8 cellular contexts compared by ENCODE assay signal in the genomic region with DNA sequence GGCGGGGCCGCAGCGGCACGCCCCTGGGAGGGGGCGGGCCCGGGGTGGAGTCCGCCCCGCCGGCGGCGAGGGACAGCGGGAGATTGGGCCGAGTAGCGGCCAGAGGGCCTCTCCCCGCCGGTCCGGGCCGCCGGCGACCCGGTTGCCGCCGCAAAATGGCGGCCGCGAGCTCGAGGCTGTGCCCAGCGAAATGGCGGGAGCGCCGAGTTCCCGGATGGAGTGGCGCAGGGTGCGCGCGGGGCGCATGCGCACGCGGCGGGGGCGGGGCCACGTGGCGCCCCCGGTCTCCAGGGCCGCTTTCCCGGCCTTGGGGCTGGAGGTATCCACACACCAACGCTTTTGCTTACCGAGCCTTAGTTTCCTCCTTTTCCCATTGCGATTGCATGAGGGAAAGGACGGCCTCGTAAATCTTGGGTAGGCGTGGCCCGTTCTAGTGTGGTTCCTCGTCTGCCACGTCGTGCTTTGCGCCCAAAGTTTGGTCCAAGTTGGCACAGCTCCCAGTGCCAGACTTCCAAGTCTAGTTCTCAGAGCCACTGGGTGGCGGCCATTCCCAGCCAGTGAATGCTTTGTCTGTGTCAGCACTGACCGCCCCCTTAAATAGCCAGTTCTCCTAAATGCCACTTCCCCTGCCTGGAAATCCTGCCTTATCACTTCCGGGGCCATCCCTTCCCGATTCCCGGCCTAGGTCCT. TPM values are rescaled to one million over a fixed set of nuclear protein-coding genes. Genes with fewer than 3 reads are reported as not detected.
DNase-seq lines count a peak whose midpoint lies in the region; ATAC-seq and TF ChIP-seq lines count a peak whose summit lies in the region.

No MANE protein-coding gene starts in this region.

- POLR2A ChIA-PET in PC-9 (lab: Charles Lee; ENCODE audit: unreplicated experiment), result interaction anchor here (0.6 to 1.3 kb wide), 9 partner anchors 16 to 592 kb away, joined by 4 to 23 read pairs (median 8); a partner anchor contains a TSS
- POLR2A ChIA-PET in naive thymus-derived CD4-positive, alpha-beta T cell (lab: Charles Lee), result interaction anchor here (0.6 to 14.9 kb wide), 59 partner anchors 8 to 1206 kb away, joined by 3 to 366 read pairs (median 4); a partner anchor contains a TSS

- peak overlapping the region; percentile 82 for H3K27ac ChIP-seq in PC-9
- H3K27ac ChIP-seq in naive thymus-derived CD4-positive, alpha-beta T cell (ENCODE audit: low read depth, low read length), result peak overlapping the region; percentile 82
- peak overlapping the region; percentile 92 to 100 (median 100) for H3K27ac ChIP-seq in stomach

- H3K36me3 Mint-ChIP-seq in Calu3 (ENCODE audit: insufficient read depth, unreplicated experiment), result peaks cover 86% of the 10 kb centered on the region
- peaks cover 0 to 37% (median 23%) of the 10 kb centered on the region in 5 donors for H3K36me3 Mint-ChIP-seq in naive thymus-derived CD4-positive, alpha-beta T cell

- no peak for TF ChIP-seq POLR2A in stomach (IDR thresholded peaks at IDR 0.05)

- no peaks in the 10 kb centered on the region for H3K9me3 Mint-ChIP-seq in Calu3 (ENCODE audit: low read depth, unreplicated experiment)
- H3K9me3 Mint-ChIP-seq in naive thymus-derived CD4-positive, alpha-beta T cell, result peaks cover 0 to 11% (median 0%) of the 10 kb centered on the region in 11 donors

- CTCF ChIA-PET in Calu3 (lab: Charles Lee), result interaction anchor here (0.6 to 1.6 kb wide), 4 partner anchors 21 to 195 kb away, joined by 3 to 37 read pairs (median 4); a partner anchor contains a TSS
- CTCF ChIA-PET in PC-9 (lab: Charles Lee), result interaction anchor here (1.0 to 5.0 kb wide), 2 partner anchors 25 to 186 kb away, joined by 5 to 76 read pairs; no protein-coding TSS in a partner anchor
- CTCF ChIA-PET in naive thymus-derived CD4-positive, alpha-beta T cell (lab: Charles Lee), result interaction anchor here (0.8 to 5.1 kb wide), 7 partner anchors 10 to 773 kb away, joined by 3 to 164 read pairs (median 4); a partner anchor contains a TSS

- no peaks in the 10 kb centered on the region for H3K27me3 Mint-ChIP-seq in Calu3 (ENCODE audit: unreplicated experiment)
- peaks cover 0 to 6% (median 0%) of the 10 kb centered on the region in 5 donors for H3K27me3 Mint-ChIP-seq in naive thymus-derived CD4-positive, alpha-beta T cell

- WGBS in stomach, 5 donors, result 0 to 1% (median 0%) methylated on average over 21 to 63 of the region's 63 CpGs

- no peaks in the 10 kb centered on the region for H3K27me3 ChIP-seq in PC-9 (ENCODE audit: insufficient read depth, low read depth)
- H3K27me3 ChIP-seq in naive thymus-derived CD4-positive, alpha-beta T cell (ENCODE audit: control insufficient read depth in 2 of 2, insufficient read depth in 2 of 2, low read length in 2 of 2), result no peaks in the 10 kb centered on the region
- H3K27me3 ChIP-seq in stomach, result no peaks in the 10 kb centered on the region

- H2AFZ ChIP-seq in PC-9, result no peak overlapping the region

- intact Hi-C loops in Calu3 (cut with micrococcal nuclease; ENCODE audit: unreplicated experiment), result no loop called here
- intact Hi-C loops in PC-9 (cut with micrococcal nuclease; ENCODE audit: unreplicated experiment), result no loop called here
- intact Hi-C loops in naive thymus-derived CD4-positive, alpha-beta T cell (cut with micrococcal nuclease), result loop anchor here (1.0 to 10.0 kb wide), 7 partner anchors 8 to 585 kb away; a partner anchor contains a TSS
- intact Hi-C loops in stomach (cut with DNase I; ENCODE audit: low total_unique reads), result no loop called here

- peaks cover 50% of the 10 kb centered on the region for H3K79me2 ChIP-seq in PC-9 (ENCODE audit: low read depth)

- H3K4me3 Mint-ChIP-seq in Calu3 (ENCODE audit: low read depth, unreplicated experiment), result peak overlapping the region; percentile 92
- peak overlapping the region; percentile 88 to 96 (median 90) for H3K4me3 Mint-ChIP-seq in naive thymus-derived CD4-positive, alpha-beta T cell

- peak overlapping the region; percentile 84 for H3K4me2 ChIP-seq in PC-9

- peaks cover 12% of the 10 kb centered on the region for H4K20me1 ChIP-seq in PC-9 (ENCODE audit: insufficient read depth)

- H3K27ac Mint-ChIP-seq in Calu3 (ENCODE audit: unreplicated experiment), result peak overlapping the region; percentile 88
- peak overlapping the region; percentile 86 to 94 (median 91) for H3K27ac Mint-ChIP-seq in naive thymus-derived CD4-positive, alpha-beta T cell

- peak; percentile 22 for TF ChIP-seq EP300 in stomach (IDR thresholded peaks at IDR 0.05)

- H3K4me1 ChIP-seq in PC-9 (replicated peaks; ENCODE audit: insufficient read depth) (peaks cover 50% of the 10 kb centered on the region), stomach (peaks cover 86 to 95% (median 91%) of the 10 kb centered on the region in 4 donors)
- peaks cover 65 to 66% of the 10 kb centered on the region in 2 donors for H3K4me1 ChIP-seq in naive thymus-derived CD4-positive, alpha-beta T cell (ENCODE audit: control insufficient read depth in 2 of 2, insufficient read depth in 2 of 2, low read length in 2 of 2)

- DNase-seq in Calu3, result peak; percentile 87
- DNase-seq in HUDEP-2 (lab: John Stamatoyannopoulos, UW; ENCODE audit: unreplicated experiment in 76 of 76), result peak in 66 of 76 experiments; percentile 51 to 99 (median 81)
- DNase-seq in PC-9, result peak; percentile 71 to 77
- DNase-seq in activated T-helper 1 cell treated with anti-CD3 and anti-CD28 coated beads, Interleukin-2, amount 50 U/mL, for 16 hours (ENCODE audit: low read depth in 1 of 2, low spot score in 1 of 2), result peak; percentile 76 to 81
- DNase-seq in fibroblast of mammary gland (ENCODE audit: low read depth), result peak; percentile 95
- peak; percentile 78 to 93 (median 89) for DNase-seq in naive thymus-derived CD4-positive, alpha-beta T cell
- DNase-seq in stomach, result peak; percentile 86

- peaks cover 45% of the 10 kb centered on the region for H3F3A ChIP-seq in PC-9 (ENCODE audit: insufficient read depth, low read depth)

- H3K4me1 Mint-ChIP-seq in Calu3 (ENCODE audit: low read depth, unreplicated experiment), result peaks cover 39% of the 10 kb centered on the region
- peaks cover 53 to 73% (median 62%) of the 10 kb centered on the region in 7 donors for H3K4me1 Mint-ChIP-seq in naive thymus-derived CD4-positive, alpha-beta T cell

- H3K4me3 ChIP-seq in PC-9 (peak overlapping the region; percentile 67), fibroblast of mammary gland (ENCODE audit: control insufficient read depth, low read depth, low read length) (peak overlapping the region; percentile 71), stomach (peak overlapping the region; percentile 62 to 88 (median 82))
- peak overlapping the region; percentile 76 for H3K4me3 ChIP-seq in naive thymus-derived CD4-positive, alpha-beta T cell (ENCODE audit: low read length)

- peaks cover 11% of the 10 kb centered on the region; the same call in 1 of the 2 replicates for H3K36me3 ChIP-seq in PC-9 (ENCODE audit: low read depth)
- H3K36me3 ChIP-seq in naive thymus-derived CD4-positive, alpha-beta T cell (ENCODE audit: control insufficient read depth in 2 of 3, insufficient read depth in 3 of 3, low read length in 3 of 3), result peaks cover 38 to 39% (median 39%) of the 10 kb centered on the region in 3 experiments
- peaks cover 39 to 42% (median 39%) of the 10 kb centered on the region in 4 donors for H3K36me3 ChIP-seq in stomach

- no peaks in the 10 kb centered on the region for H3K9me2 ChIP-seq in PC-9 (ENCODE audit: insufficient read depth)

- no peaks in the 10 kb centered on the region for H3K9me3 ChIP-seq in PC-9 (ENCODE audit: insufficient read depth, low read depth)
- H3K9me3 ChIP-seq in naive thymus-derived CD4-positive, alpha-beta T cell (ENCODE audit: control insufficient read depth in 2 of 3, low read length in 3 of 3), result no peaks in the 10 kb centered on the region
- no peaks in the 10 kb centered on the region for H3K9me3 ChIP-seq in stomach

- TF ChIP-seq CTCF in Calu3 (IDR thresholded peaks at IDR 0.05; ENCODE audit: unreplicated experiment) (no peak), PC-9 (conservative IDR thresholded peaks at IDR 0.05) (no peak), fibroblast of mammary gland (conservative IDR thresholded peaks at IDR 0.05; ENCODE audit: control insufficient read depth, insufficient read depth, low read depth, low read length) (no peak), stomach (IDR thresholded peaks at IDR 0.05) (no peak)

- peak; percentile 27 for ATAC-seq in GM21381 (IDR thresholded peaks at IDR 0.05; ENCODE audit: unreplicated experiment)
- peak; percentile 58 for ATAC-seq in naive thymus-derived CD4-positive, alpha-beta T cell

- no TSS peak for BruUV-seq in Calu3 (replicated peaks; lab: Mats Ljungman, UMichigan)
- no TSS peak for BruUV-seq in PC-9 (replicated peaks; lab: Mats Ljungman, UMichigan)

RNA-seq across cellular contexts. Expression of a gene that starts 0.5 kb away (rescaled TPM):
- total RNA-seq in Calu3 (2022) (102 and 112 TPM in 2 replicates), PC-9 (2021) (86.9 and 143 TPM in 2 replicates), stomach (100 to 1,000 TPM; 250 to 520 (median 327) TPM)
- 100 to 1,000 TPM; 237 to 629 (median 524) TPM for total RNA-seq in naive thymus-derived CD4-positive, alpha-beta T cell
- polyA plus RNA-seq in naive thymus-derived CD4-positive, alpha-beta T cell, result 100 to 1,000 TPM; 233 to 247 TPM
- 100 to 1,000 TPM; 307 to 686 (median 385) TPM for polyA plus RNA-seq in stomach

RNA-seq across cellular contexts. Expression of a gene that starts 5.7 kb away (rescaled TPM):
- total RNA-seq in Calu3 (2022) (32.9 and 34.4 TPM in 2 replicates), PC-9 (2021) (51.8 and 64.2 TPM in 2 replicates), stomach (100 to 1,000 TPM in 2 of 5 donors, 10 to 100 TPM in 2, 1 to 10 TPM in 1; 6.2 to 240 (median 23.7) TPM)
- 10 to 100 TPM; 31.7 to 57.3 (median 47.7) TPM for total RNA-seq in naive thymus-derived CD4-positive, alpha-beta T cell
- polyA plus RNA-seq in naive thymus-derived CD4-positive, alpha-beta T cell, result 10 to 100 TPM; 75.0 to 78.8 TPM
- polyA plus RNA-seq in stomach, result 100 to 1,000 TPM in 1 of 3 donors, 10 to 100 TPM in 2; 75.8 to 102 (median 80.3) TPM

RNA-seq across cellular contexts. Expression of a gene that starts 16.1 kb away (rescaled TPM):
- total RNA-seq in Calu3 (2022) (0.90 and 0.95 TPM in 2 replicates), PC-9 (2021) (1.6 TPM in 1 of 2 replicates, not detected in the other), stomach (10 to 100 TPM in 1 of 5 donors, under 1 TPM in 1, not detected in 3; 0.55 to 21.1 TPM)
- total RNA-seq in naive thymus-derived CD4-positive, alpha-beta T cell, result not detected
- not detected for polyA plus RNA-seq in naive thymus-derived CD4-positive, alpha-beta T cell
- polyA plus RNA-seq in stomach, result under 1 TPM in 1 of 3 donors, not detected in 2; 0.15 TPM

RNA-seq across cellular contexts. Expression of a gene that starts 21.2 kb away (rescaled TPM):
- total RNA-seq in Calu3 (2022), result 61.8 and 72.4 TPM in 2 replicates
- total RNA-seq in PC-9 (2021), result 61.4 and 92.0 TPM in 2 replicates
- total RNA-seq in naive thymus-derived CD4-positive, alpha-beta T cell, result 100 to 1,000 TPM in 2 of 5 experiments, 10 to 100 TPM in 3; 22.6 to 310 (median 78.1) TPM
- 1 to 10 TPM; 1.4 to 3.6 TPM for polyA plus RNA-seq in naive thymus-derived CD4-positive, alpha-beta T cell
- 100 to 1,000 TPM in 1 of 5 donors, 10 to 100 TPM in 4; 31.6 to 118 (median 54.6) TPM for total RNA-seq in stomach
- 10 to 100 TPM; 17.0 to 29.2 (median 21.0) TPM for polyA plus RNA-seq in stomach

RNA-seq across cellular contexts. Expression of a gene that starts 28.1 kb away (rescaled TPM):
- total RNA-seq in Calu3 (2022), result 86.6 and 91.8 TPM in 2 replicates
- total RNA-seq in PC-9 (2021), result 157 and 214 TPM in 2 replicates
- 100 to 1,000 TPM in 3 of 5 experiments, 10 to 100 TPM in 2; 90.6 to 178 (median 102) TPM for total RNA-seq in naive thymus-derived CD4-positive, alpha-beta T cell
- polyA plus RNA-seq in naive thymus-derived CD4-positive, alpha-beta T cell, result 100 to 1,000 TPM; 209 to 302 TPM
- 100 to 1,000 TPM in 2 of 5 donors, 10 to 100 TPM in 3; 26.4 to 905 (median 37.9) TPM for total RNA-seq in stomach
- 100 to 1,000 TPM; 355 to 508 (median 358) TPM for polyA plus RNA-seq in stomach

Comparison
In these comparisons a context has a peak if more than half of its experiments do, and no peak if none do; other contexts are left out.
1. Peak in every context shown above with its lines: DNase-seq, ATAC-seq, H3K4me3 ChIP-seq and H3K27ac ChIP-seq.
2. intact Hi-C loops: an anchor here in naive thymus-derived CD4-positive, alpha-beta T cell (1.0 to 10.0 kb wide); none called in Calu3, PC-9 and stomach.